Comparison of ENCODE assay signal across 18 cellular contexts in the genomic region with DNA sequence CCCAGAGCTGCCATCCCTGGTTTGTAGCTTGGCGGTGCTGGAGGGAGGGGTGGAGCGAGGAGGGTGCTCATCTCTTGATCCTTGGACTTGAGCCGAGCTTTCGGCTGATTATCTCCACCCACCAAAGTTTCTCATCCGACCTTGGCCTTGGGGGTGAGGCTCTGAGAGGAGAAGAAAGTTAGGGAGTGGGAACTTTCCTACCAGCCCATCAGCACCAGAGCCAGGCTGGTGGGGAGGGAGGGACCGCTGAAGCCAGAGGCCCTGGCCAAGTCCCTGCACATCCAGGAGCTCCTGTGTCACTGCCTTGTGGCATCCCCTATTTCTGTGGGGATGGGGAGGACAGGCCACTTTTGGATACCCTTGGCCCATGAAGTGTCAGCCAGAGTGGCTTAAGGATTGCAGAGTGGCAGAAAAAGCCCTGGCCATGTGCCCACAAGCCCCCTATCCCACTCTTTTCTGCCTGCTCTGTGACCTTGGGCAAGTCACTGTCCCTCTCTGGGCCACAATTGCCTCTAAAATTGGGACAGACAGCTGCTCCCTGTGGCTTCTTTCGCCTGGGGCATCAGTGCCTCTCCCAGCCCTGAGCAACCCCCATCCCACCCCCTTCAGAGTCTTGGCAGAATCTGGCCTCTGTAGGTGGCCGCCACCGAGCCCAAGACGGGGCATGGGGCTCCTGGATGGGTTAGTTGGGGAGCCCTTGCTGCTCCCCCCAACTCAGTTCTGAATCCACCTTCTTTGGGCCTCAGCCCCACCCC. TPM values are rescaled to one million over a fixed set of nuclear protein-coding genes. Genes with fewer than 3 reads are reported as not detected.
DNase-seq lines count a peak whose midpoint lies in the region; ATAC-seq, FAIRE-seq and TF ChIP-seq lines count a peak whose summit lies in the region.
"Had no signal": no experiment of that assay in that cellular context is flagged by ENCODE, and none has a peak within 500 bp of the region (broad histone marks: within the 10 kb centered on the region; RNA-seq: fewer than 3 reads in every experiment).

No MANE protein-coding gene starts in this region.

- H3K27ac Mint-ChIP-seq in activated T-helper 17 cell treated with anti-CD3 and anti-CD28 coated beads, Interleukin-2, amount 50 U/mL, for 72 hours, result peak overlapping the region; percentile 93

- CTCF ChIA-PET in A549 (lab: Yijun Ruan, JAX), result no interaction called here

- H3K9ac ChIP-seq in BLaER1, result no peak overlapping the region

- H3K4me1 ChIP-seq in A549, result no peaks in the 10 kb centered on the region
- H3K4me1 ChIP-seq in BLaER1, result peaks cover 46% of the 10 kb centered on the region
- H3K4me1 ChIP-seq in osteoblast (ENCODE audit: insufficient read depth, low read length), result no peaks in the 10 kb centered on the region

- 75% methylated on average over 7 of the region's 10 CpGs for WGBS in A549 (ENCODE audit: missing lambda C conversion rate)

- no peaks in the 10 kb centered on the region for H3K79me2 ChIP-seq in osteoblast (ENCODE audit: insufficient read depth, low read length)

- no peak for TF ChIP-seq EP300 in A549 (IDR thresholded peaks at IDR 0.05)

- no peaks in the 10 kb centered on the region for H3K27me3 Mint-ChIP-seq in activated T-helper 17 cell treated with anti-CD3 and anti-CD28 coated beads, Interleukin-2, amount 50 U/mL, for 72 hours

- H3K4me1 Mint-ChIP-seq in activated T-helper 17 cell treated with anti-CD3 and anti-CD28 coated beads, Interleukin-2, amount 50 U/mL, for 72 hours, result peaks cover 41% of the 10 kb centered on the region

- no peaks in the 10 kb centered on the region for H3K9me3 ChIP-seq in A549
- H3K9me3 ChIP-seq in BLaER1, result no peaks in the 10 kb centered on the region
- H3K9me3 ChIP-seq in osteoblast (ENCODE audit: low read depth, low read length), result no peaks in the 10 kb centered on the region

- no peaks in the 10 kb centered on the region for H3K9me3 Mint-ChIP-seq in activated T-helper 17 cell treated with anti-CD3 and anti-CD28 coated beads, Interleukin-2, amount 50 U/mL, for 72 hours

- H3K4me3 Mint-ChIP-seq in activated T-helper 17 cell treated with anti-CD3 and anti-CD28 coated beads, Interleukin-2, amount 50 U/mL, for 72 hours, result peak overlapping the region; percentile 80

- DNase-seq in A549 (ENCODE audit: low read depth in 1 of 2, low spot score in 1 of 2) (no peak), osteoblast (ENCODE audit: insufficient read length, low spot score, missing footprints) (peak; percentile 81), NCI-H1694 treated with DMSO at 0.1 percent for 48 hours (lab: John Stamatoyannopoulos, UW) (no peak), SIG-M5 treated with dmso at 0.1 percent for 504 hours (lab: John Stamatoyannopoulos, UW; ENCODE audit: unreplicated experiment) (no peak)
- DNase-seq in activated CD4-positive, CD25-positive, alpha-beta regulatory T cell (lab: John Stamatoyannopoulos, UW), result no peak
- DNase-seq: AML-193, DMS 273 treated with DMSO at 0.1 percent for 48 hours, DND-41, KG1, NCI-H1105 treated with DMSO at 0.1 percent for 48 hours, NCI-H187, NCI-H226, NCI-H524 had no signal

- H3K27ac ChIP-seq in A549, result no peak overlapping the region
- H3K27ac ChIP-seq in BLaER1, result no peak overlapping the region
- no peak overlapping the region for H3K27ac ChIP-seq in osteoblast (ENCODE audit: low read depth, low read length)
- H3K27ac ChIP-seq: SK-N-MC had no signal

- ATAC-seq in A549, result no peak
- no peak for ATAC-seq in activated T-helper 17 cell treated with anti-CD3 and anti-CD28 coated beads, Interleukin-2, amount 50 U/mL, for 72 hours (replicated peaks)

- H3K27me3 ChIP-seq in BLaER1 (no peaks in the 10 kb centered on the region), osteoblast (ENCODE audit: insufficient read depth, low read length) (no peaks in the 10 kb centered on the region)

- TF ChIP-seq CTCF in A549 (IDR thresholded peaks at IDR 0.05), result no peak
- no peak for TF ChIP-seq CTCF in osteoblast (IDR thresholded peaks at IDR 0.05; ENCODE audit: extremely low read depth, low read depth, low read length)

- H3K36me3 ChIP-seq in BLaER1 (peaks cover 47% of the 10 kb centered on the region), osteoblast (ENCODE audit: insufficient read depth, low read length) (no peaks in the 10 kb centered on the region)

- POLR2A ChIA-PET in A549 (lab: Yijun Ruan, JAX), result no interaction called here

- no peak overlapping the region for H2AFZ ChIP-seq in osteoblast (ENCODE audit: low read length)

- TF ChIP-seq RAD21 in A549 (conservative IDR thresholded peaks at IDR 0.05 in 1 of 2, IDR thresholded peaks at IDR 0.05 in 1 of 2), result no peak

- no peak for FAIRE-seq in A549 (lab: Jason Lieb, UNC)

- H4K20me1 ChIP-seq in BLaER1, result no peaks in the 10 kb centered on the region
- no peaks in the 10 kb centered on the region for H4K20me1 ChIP-seq in osteoblast (ENCODE audit: insufficient read depth, low read length)

- peaks cover 92% of the 10 kb centered on the region for H3K36me3 Mint-ChIP-seq in activated T-helper 17 cell treated with anti-CD3 and anti-CD28 coated beads, Interleukin-2, amount 50 U/mL, for 72 hours (ENCODE audit: low read depth)

- H3K4me3 ChIP-seq in A549, result no peak overlapping the region
- H3K4me3 ChIP-seq in BLaER1, result no peak overlapping the region
- H3K4me3 ChIP-seq in osteoblast (ENCODE audit: insufficient read depth, low read length), result no peak overlapping the region
- H3K4me3 ChIP-seq: SK-N-MC had no signal

- no peak for TF ChIP-seq POLR2A in A549 (IDR thresholded peaks at IDR 0.05; ENCODE audit: low read length)

- H3K4me2 ChIP-seq in A549, result no peak overlapping the region
- peak overlapping the region; percentile 72 for H3K4me2 ChIP-seq in BLaER1
- no peak overlapping the region for H3K4me2 ChIP-seq in osteoblast (ENCODE audit: insufficient read depth, low read length)

TF ChIP-seq in A549, 52 proteins besides CTCF, POLR2A, EP300 and RAD21:
- TF ChIP-seq RFX5 (IDR thresholded peaks at IDR 0.05) (no peak), ZFP36 (IDR thresholded peaks at IDR 0.05; ENCODE audit: borderline replicate concordance, partially characterized antibody) (peak; percentile 39)

RNA-seq across cellular contexts. Expression of gene KCTD17, which starts 10.2 kb away (rescaled TPM):
- polyA plus RNA-seq in A549 (2011; rRNA removed) (17.7 and 18.7 TPM in 2 replicates), A549 (2017; fragmentation: RNase III; extraction: RNeasy Plus Mini Kit Qiagen cat#74134 plus additional on column Dnase treatment) (29.5 to 37.1 TPM (median 35.5 TPM) in 3 replicates)
- polyA plus RNA-seq in A549 (2012; cell fraction: cytosol; rRNA removed), result 23.0 and 35.2 TPM in 2 replicates
- 49.7 and 59.1 TPM in 2 replicates for polyA plus RNA-seq in A549 (2012; cell fraction: nucleus; rRNA removed)
- 37.0 and 37.9 TPM in 2 replicates for polyA minus RNA-seq in A549 (2011; rRNA and poly(A)+ RNA removed)
- total RNA-seq in activated T-helper 17 cell treated with anti-CD3 and anti-CD28 coated beads, Interleukin-2, amount 50 U/mL, for 72 hours, result 10 to 100 TPM; 39.4 to 41.9 TPM
- 22.7 and 25.0 TPM in 2 replicates for total RNA-seq in osteoblast

RNA-seq across cellular contexts. Expression of gene MPST, which starts 42.2 kb away (rescaled TPM):
- polyA plus RNA-seq in A549 (2011; rRNA removed), result 40.6 and 44.2 TPM in 2 replicates
- 109 and 153 TPM in 2 replicates for polyA plus RNA-seq in A549 (2012; cell fraction: cytosol; rRNA removed)
- 121 and 191 TPM in 2 replicates for polyA plus RNA-seq in A549 (2012; cell fraction: nucleus; rRNA removed)
- polyA plus RNA-seq in A549 (2017; fragmentation: RNase III; extraction: RNeasy Plus Mini Kit Qiagen cat#74134 plus additional on column Dnase treatment), result 55.4 to 63.3 TPM (median 61.8 TPM) in 3 replicates
- polyA minus RNA-seq in A549 (2011; rRNA and poly(A)+ RNA removed), result 20.0 and 24.3 TPM in 2 replicates
- 10 to 100 TPM; 22.7 to 41.6 TPM for total RNA-seq in activated T-helper 17 cell treated with anti-CD3 and anti-CD28 coated beads, Interleukin-2, amount 50 U/mL, for 72 hours
- 82.5 and 91.6 TPM in 2 replicates for total RNA-seq in osteoblast

RNA-seq across cellular contexts. Expression of gene TST, which starts 42.5 kb away (rescaled TPM):
- polyA plus RNA-seq in A549 (2011; rRNA removed) (43.2 and 49.4 TPM in 2 replicates), A549 (2017; fragmentation: RNase III; extraction: RNeasy Plus Mini Kit Qiagen cat#74134 plus additional on column Dnase treatment) (36.4 to 50.1 TPM (median 49.4 TPM) in 3 replicates)
- polyA plus RNA-seq in A549 (2012; cell fraction: cytosol; rRNA removed), result 66.1 and 85.7 TPM in 2 replicates
- 69.8 and 75.9 TPM in 2 replicates for polyA plus RNA-seq in A549 (2012; cell fraction: nucleus; rRNA removed)
- 30.3 and 39.4 TPM in 2 replicates for polyA minus RNA-seq in A549 (2011; rRNA and poly(A)+ RNA removed)
- total RNA-seq in activated T-helper 17 cell treated with anti-CD3 and anti-CD28 coated beads, Interleukin-2, amount 50 U/mL, for 72 hours, result 10 to 100 TPM in 1 of 2 donors, 1 to 10 TPM in 1; 8.2 to 14.5 TPM
- 53.6 and 63.3 TPM in 2 replicates for total RNA-seq in osteoblast

RNA-seq across cellular contexts. Expression of gene TMPRSS6, which starts 47.7 kb away (rescaled TPM):
- not detected in 2 replicates for polyA plus RNA-seq in A549 (2011; rRNA removed)
- polyA plus RNA-seq in A549 (2012; cell fraction: cytosol; rRNA removed), result 0.01 TPM in 1 of 2 replicates, not detected in the other
- 0.05 TPM in 1 of 2 replicates, not detected in the other for polyA plus RNA-seq in A549 (2012; cell fraction: nucleus; rRNA removed)
- polyA plus RNA-seq in A549 (2017; fragmentation: RNase III; extraction: RNeasy Plus Mini Kit Qiagen cat#74134 plus additional on column Dnase treatment), result not detected in 3 replicates
- polyA minus RNA-seq in A549 (2011; rRNA and poly(A)+ RNA removed), result not detected in 2 replicates
- 100 to 1,000 TPM in 1 of 2 donors, 10 to 100 TPM in 1; 86.6 to 343 TPM for total RNA-seq in activated T-helper 17 cell treated with anti-CD3 and anti-CD28 coated beads, Interleukin-2, amount 50 U/mL, for 72 hours
- not detected in 2 replicates for total RNA-seq in osteoblast
- total RNA-seq: G401, H4 had no signal
